Comparison of ENCODE assay signal across 23 cellular contexts in the genomic region with DNA sequence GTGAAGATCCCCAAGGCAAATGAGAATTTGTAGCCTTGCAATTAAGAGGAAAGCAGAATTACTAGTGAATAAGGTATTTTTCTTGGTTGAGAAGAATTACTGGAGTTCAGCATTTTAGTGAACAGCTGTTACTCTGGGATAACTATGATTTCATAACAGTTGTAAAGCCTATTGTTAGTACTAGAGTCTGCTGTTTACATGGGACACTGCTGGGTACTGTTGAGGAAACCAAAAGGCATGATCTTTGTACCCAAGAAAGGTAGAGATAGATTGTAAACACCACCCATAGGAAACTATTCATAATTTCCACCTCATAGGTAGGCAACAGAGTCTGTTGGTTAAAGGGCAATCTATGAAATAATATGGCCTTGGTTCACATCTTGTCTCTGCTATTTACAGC.
"Had no signal": no experiment of that assay in that cellular context is flagged by ENCODE, and none has a peak within 500 bp of the region (broad histone marks: within the 10 kb centered on the region; RNA-seq: fewer than 3 reads in every experiment).

No MANE protein-coding gene starts in this region.

- H3K27ac ChIP-seq: breast epithelium, coronary artery, gastrocnemius medialis, pancreas, psoas muscle had no signal

- H3K4me1 Mint-ChIP-seq: activated CD4-positive, alpha-beta memory T cell treated with anti-CD3 and anti-CD28 coated beads, Interleukin-2, amount 10 ng/mL, durations not matched to agents 7 days and 5 days; activated CD4-positive, alpha-beta T cell treated with anti-CD3 and anti-CD28 coated beads, Interleukin-2, amount 10 ng/mL, durations not matched to agents 7 days and 5 days; activated naive CD4-positive, alpha-beta T cell treated with anti-CD3 and anti-CD28 coated beads, Interleukin-2, amount 10 ng/mL, durations not matched to agents 7 days and 5 days; naive thymus-derived CD4-positive, alpha-beta T cell had no signal

- H3K27ac Mint-ChIP-seq: activated CD4-positive, alpha-beta memory T cell treated with anti-CD3 and anti-CD28 coated beads, Interleukin-2, amount 10 ng/mL, durations not matched to agents 7 days and 5 days; activated CD4-positive, alpha-beta T cell treated with anti-CD3 and anti-CD28 coated beads, Interleukin-2, amount 10 ng/mL, durations not matched to agents 7 days and 5 days; activated naive CD4-positive, alpha-beta T cell treated with anti-CD3 and anti-CD28 coated beads, Interleukin-2, amount 10 ng/mL, durations not matched to agents 7 days and 5 days; activated T-cell treated with anti-CD3 and anti-CD28 coated beads, Interleukin-2, amount 50 U/mL, for 24 hours; effector memory CD8-positive, alpha-beta T cell; naive thymus-derived CD4-positive, alpha-beta T cell had no signal

- H3K4me3 ChIP-seq: breast epithelium, coronary artery, gastrocnemius medialis, lung, pancreas, psoas muscle had no signal

- H3K9me3 ChIP-seq: breast epithelium, gastrocnemius medialis, pancreas, psoas muscle had no signal

- H3K9me3 Mint-ChIP-seq: activated CD4-positive, alpha-beta T cell treated with anti-CD3 and anti-CD28 coated beads, Interleukin-2, amount 10 ng/mL, durations not matched to agents 7 days and 5 days; activated T-cell treated with anti-CD3 and anti-CD28 coated beads, Interleukin-2, amount 50 U/mL, for 24 hours had no signal

- H3K27me3 ChIP-seq: breast epithelium, gastrocnemius medialis, pancreas had no signal

- H3K4me1 ChIP-seq: breast epithelium, gastrocnemius medialis, pancreas, psoas muscle had no signal

- H3K36me3 ChIP-seq: breast epithelium, gastrocnemius medialis, pancreas had no signal

- H3K36me3 Mint-ChIP-seq: activated naive CD4-positive, alpha-beta T cell treated with anti-CD3 and anti-CD28 coated beads, Interleukin-2, amount 10 ng/mL, durations not matched to agents 7 days and 5 days; naive thymus-derived CD4-positive, alpha-beta T cell had no signal

- H3K4me3 Mint-ChIP-seq: activated CD4-positive, alpha-beta memory T cell treated with anti-CD3 and anti-CD28 coated beads, Interleukin-2, amount 10 ng/mL, durations not matched to agents 7 days and 5 days; activated CD4-positive, alpha-beta T cell treated with anti-CD3 and anti-CD28 coated beads, Interleukin-2, amount 10 ng/mL, durations not matched to agents 7 days and 5 days; activated naive CD4-positive, alpha-beta T cell treated with anti-CD3 and anti-CD28 coated beads, Interleukin-2, amount 10 ng/mL, durations not matched to agents 7 days and 5 days; activated T-cell treated with anti-CD3 and anti-CD28 coated beads, Interleukin-2, amount 50 U/mL, for 24 hours; effector memory CD8-positive, alpha-beta T cell; naive thymus-derived CD4-positive, alpha-beta T cell had no signal

- ATAC-seq: effector memory CD8-positive, alpha-beta T cell; gastrocnemius medialis; naive thymus-derived CD4-positive, alpha-beta T cell; pancreas; psoas muscle had no signal

- H3K27me3 Mint-ChIP-seq: activated CD4-positive, alpha-beta memory T cell treated with anti-CD3 and anti-CD28 coated beads, Interleukin-2, amount 10 ng/mL, durations not matched to agents 7 days and 5 days; activated CD4-positive, alpha-beta T cell treated with anti-CD3 and anti-CD28 coated beads, Interleukin-2, amount 10 ng/mL, durations not matched to agents 7 days and 5 days; activated naive CD4-positive, alpha-beta T cell treated with anti-CD3 and anti-CD28 coated beads, Interleukin-2, amount 10 ng/mL, durations not matched to agents 7 days and 5 days; activated T-cell treated with anti-CD3 and anti-CD28 coated beads, Interleukin-2, amount 50 U/mL, for 24 hours; effector memory CD8-positive, alpha-beta T cell; naive thymus-derived CD4-positive, alpha-beta T cell had no signal

- DNase-seq: activated CD4-positive, alpha-beta memory T cell treated with anti-CD3 and anti-CD28 coated beads, Interleukin-2, amount 10 ng/mL, durations not matched to agents 7 days and 5 days; activated CD4-positive, alpha-beta T cell treated with anti-CD3 and anti-CD28 coated beads for 1 hour; activated CD4-positive, alpha-beta T cell treated with anti-CD3 and anti-CD28 coated beads, Interleukin-2, amount 10 ng/mL, durations not matched to agents 7 days and 5 days; activated CD8-positive, alpha-beta memory T cell treated with anti-CD3 and anti-CD28 coated beads, Interleukin-2, amount 50 U/mL, for 48 hours; activated gamma-delta T cell; activated naive CD4-positive, alpha-beta T cell treated with anti-CD3 and anti-CD28 coated beads, Interleukin-2, amount 10 ng/mL, durations not matched to agents 7 days and 5 days; activated T-cell treated with anti-CD3 and anti-CD28 coated beads, Interleukin-2, amount 50 U/mL, for 24 hours; amygdala; effector memory CD8-positive, alpha-beta T cell; erythroblast; gastrocnemius medialis; glutamatergic neuron; naive thymus-derived CD4-positive, alpha-beta T cell; nucleus accumbens; pancreas; psoas muscle; stimulated activated CD4-positive, alpha-beta T cell treated with anti-CD3 and anti-CD28 coated beads, Interleukin-2, amount 100 ng/mL, for 48 hours; stimulated activated naive CD4-positive, alpha-beta T cell treated with Interleukin-2 at 50 U/mL for 16 hours; T-helper 2 cell; trophoblast cell had no signal
